8 cellular contexts compared by ENCODE assay signal in the genomic region with DNA sequence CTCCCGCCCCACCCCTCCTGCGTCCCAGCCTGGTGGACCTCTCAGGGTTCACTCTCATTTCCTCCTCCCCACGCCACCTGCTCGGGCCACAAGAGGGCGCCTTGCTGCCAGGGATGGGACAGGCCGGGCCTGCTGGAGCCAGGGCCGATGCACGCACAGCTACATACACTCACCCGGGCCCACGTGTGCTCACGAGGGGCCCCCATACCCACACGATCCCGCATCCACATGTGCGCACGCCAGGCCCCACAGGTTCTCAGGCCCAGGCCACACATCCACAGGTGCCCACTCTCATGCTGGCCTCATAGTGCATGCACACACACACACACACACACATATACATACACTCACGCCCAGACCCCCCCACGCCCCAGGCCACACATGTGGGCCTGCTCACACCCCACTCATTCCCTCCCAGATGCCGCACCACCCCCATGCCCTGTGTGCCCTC.
DNase-seq lines count a peak whose midpoint lies in the region; ATAC-seq, FAIRE-seq and TF ChIP-seq lines count a peak whose summit lies in the region.

No MANE protein-coding gene starts in this region.

- TF ChIP-seq CTCF in 22Rv1 (IDR thresholded peaks at IDR 0.05) (peak; percentile 93), WERI-Rb-1 (IDR thresholded peaks at IDR 0.05; ENCODE audit: low read depth, low read length) (peak; percentile 94), brain microvascular endothelial cell (IDR thresholded peaks at IDR 0.05; ENCODE audit: low read depth, low read length, missing control alignments) (peak; percentile 96)

- no peaks in the 10 kb centered on the region for H3K9me3 ChIP-seq in WERI-Rb-1 (ENCODE audit: severe bottlenecking)

- DNase-seq in GM12892 (ENCODE audit: insufficient read length) (peak; percentile 99), NCI-H2107 (lab: John Stamatoyannopoulos, UW) (peak; percentile 15), WERI-Rb-1 (peak; percentile 90), brain microvascular endothelial cell (peak; percentile 66), islet precursor cell (peak; percentile 93)
- DNase-seq in stimulated activated CD4-positive, alpha-beta T cell treated with anti-CD3 and anti-CD28 coated beads, Interleukin-15, amount 100 ng/mL, for 48 hours (ENCODE audit: low read depth in 2 of 2): peak; percentile 78 to 85

- FAIRE-seq in GM12892 (lab: Jason Lieb, UNC): peak; percentile 91

- H3K4me3 ChIP-seq in WERI-Rb-1 (ENCODE audit: low read depth, low read length): no peak overlapping the region
- no peak overlapping the region for H3K4me3 ChIP-seq in brain microvascular endothelial cell (ENCODE audit: low read depth, low read length)

- H3K27me3 ChIP-seq in WERI-Rb-1 (ENCODE audit: insufficient read depth, low read depth, severe bottlenecking): no peaks in the 10 kb centered on the region
- H3K27me3 ChIP-seq in brain microvascular endothelial cell (replicated peaks): no peaks in the 10 kb centered on the region

- in situ Hi-C loops in brain microvascular endothelial cell (cut with HindIII; ENCODE audit: low pct_ligation_motif_present, low sequenced_read_pairs): no loop called here

- TF ChIP-seq POLR2A in GM12892 (IDR thresholded peaks at IDR 0.05; ENCODE audit: low read depth, low read length): no peak

- H3K27ac ChIP-seq in 22Rv1 (no peak overlapping the region), WERI-Rb-1 (no peak overlapping the region), brain microvascular endothelial cell (no peak overlapping the region)

- peak; percentile 95 for ATAC-seq in HG02852 (IDR thresholded peaks at IDR 0.05; ENCODE audit: unreplicated experiment)

- H3K36me3 ChIP-seq in WERI-Rb-1 (no peaks in the 10 kb centered on the region), brain microvascular endothelial cell (replicated peaks) (no peaks in the 10 kb centered on the region)

Comparison
In these comparisons a context has a peak if more than half of its experiments do, and no peak if none do; other contexts are left out.
1. DNase-seq: peak in every context shown above with its lines; median percentile 99 in GM12892; 93 in islet precursor cell; 90 in WERI-Rb-1; 82 in stimulated activated CD4-positive, alpha-beta T cell treated with anti-CD3 and anti-CD28 coated beads, Interleukin-15, amount 100 ng/mL, for 48 hours; 66 in brain microvascular endothelial cell; 15 in NCI-H2107.